8 cellular contexts compared by ENCODE assay signal in the genomic region with DNA sequence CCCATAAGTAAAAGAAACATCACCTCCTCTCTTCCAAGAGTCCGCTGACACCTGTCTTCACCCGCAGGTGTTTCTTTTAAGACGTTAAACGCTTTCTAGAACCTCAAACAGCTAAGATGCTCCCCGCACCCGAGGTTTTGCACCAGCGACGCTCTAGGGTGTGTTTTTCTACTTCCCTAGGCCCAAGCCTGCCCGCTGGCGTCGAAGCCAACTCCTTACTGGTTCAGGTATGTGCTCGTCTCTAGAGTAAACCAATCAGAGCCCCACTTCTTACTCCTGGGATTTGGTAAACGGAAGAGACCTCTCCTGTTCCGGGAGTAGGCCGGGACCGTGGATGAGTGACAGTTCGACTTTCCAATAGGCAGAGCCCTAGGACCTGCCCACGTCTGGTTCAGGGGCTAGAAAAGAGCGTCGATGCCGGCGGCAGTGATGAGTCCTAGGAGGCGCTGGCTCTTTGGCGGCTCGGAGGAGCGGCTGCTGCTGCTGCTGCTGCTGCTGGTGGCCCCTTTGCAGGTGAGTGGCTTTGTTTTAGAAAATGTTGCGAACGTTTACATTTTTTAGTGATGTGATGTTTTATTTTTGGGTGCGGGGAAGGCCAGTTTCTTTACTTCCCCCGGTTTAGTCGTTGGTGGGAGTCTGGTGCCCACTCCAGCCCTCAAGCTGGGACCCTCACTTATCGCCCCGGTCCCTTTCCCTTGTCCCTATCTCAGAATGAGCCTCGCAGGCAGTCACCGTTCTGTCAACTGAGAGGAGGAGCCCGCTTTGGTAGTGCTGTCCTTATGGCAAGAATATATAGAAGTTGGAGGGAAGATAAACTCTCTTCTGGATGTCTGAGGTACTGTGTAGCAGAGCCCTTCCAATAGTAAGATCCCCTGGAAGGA. TPM values are rescaled to one million over a fixed set of nuclear protein-coding genes. Genes with fewer than 3 reads are reported as not detected.
DNase-seq lines count a peak whose midpoint lies in the region; ATAC-seq and TF ChIP-seq lines count a peak whose summit lies in the region.

A gene (plus strand): TSS at position 429 of the 881 bp plus-strand sequence. CDS start 14,655 bp downstream, outside the sequence.

- H3K9ac ChIP-seq in liver (ENCODE audit: low read depth in 1 of 2, low read length in 2 of 2) = peak within 1 kb of the TSS; percentile 68 to 100

- H3K9me3 ChIP-seq in CD4-positive, CD25-positive, alpha-beta regulatory T cell (ENCODE audit: control insufficient read depth in 2 of 2, low read length in 2 of 2) = no peaks in the 10 kb centered on the region
- no peaks in the 10 kb centered on the region for H3K9me3 ChIP-seq in liver (ENCODE audit: control insufficient read depth in 4 of 4, low read length in 3 of 4)

- H3K27ac ChIP-seq in CD4-positive, CD25-positive, alpha-beta regulatory T cell (ENCODE audit: insufficient read depth, low read length, poor library complexity, severe bottlenecking) = peak within 1 kb of the TSS; percentile 90
- H3K27ac ChIP-seq in dorsolateral prefrontal cortex (peak within 1 kb of the TSS in 58 of 59 donors; percentile 22 to 95 (median 84)), liver (ENCODE audit: low read depth in 1 of 2, low read length in 2 of 2) (peak within 1 kb of the TSS; percentile 53 to 78)

- peak within 1 kb of the TSS in 1 of 3 donors; percentile 88 for H3K27ac Mint-ChIP-seq in CD4-positive, CD25-positive, alpha-beta regulatory T cell

- peak; percentile 13 to 40 for TF ChIP-seq RAD21 in liver (IDR thresholded peaks at IDR 0.05)

- DNase-seq in CD4-positive, CD25-positive, alpha-beta regulatory T cell = peak; percentile 96 to 100 (median 99)
- DNase-seq in NCI-H748 treated with DMSO at 0.1 percent for 48 hours (lab: John Stamatoyannopoulos, UW) (peak; percentile 98), dorsolateral prefrontal cortex (peak; percentile 92 to 98 (median 98))
- DNase-seq in activated CD4-positive, alpha-beta T cell treated with anti-CD3 and anti-CD28 coated beads, Interleukin-2, amount 50 U/mL, for 4 hours = peak; percentile 95 to 96
- peak; percentile 98 for DNase-seq in stimulated activated CD4-positive, alpha-beta T cell treated with anti-CD3 and anti-CD28 coated beads, Interleukin-4, amount 100 ng/mL, for 24 hours

- peaks cover 3 to 31% (median 20%) of the 10 kb centered on the region in 4 donors for H3K4me1 Mint-ChIP-seq in CD4-positive, CD25-positive, alpha-beta regulatory T cell

- intact Hi-C loops in dorsolateral prefrontal cortex (cut with DNase I) = loop anchor here in 1 of 2 donors (2.0 kb wide), 2 partner anchors 188 to 244 kb away; a partner anchor contains a TSS

- H3K27me3 Mint-ChIP-seq in CD4-positive, CD25-positive, alpha-beta regulatory T cell = no peaks in the 10 kb centered on the region

- H3K36me3 ChIP-seq in CD4-positive, CD25-positive, alpha-beta regulatory T cell (ENCODE audit: control insufficient read depth, insufficient read depth, low read length) = no peaks in the 10 kb centered on the region
- no peaks in the 10 kb centered on the region for H3K36me3 ChIP-seq in liver (ENCODE audit: control insufficient read depth in 4 of 4, insufficient read depth in 3 of 4, low read depth in 1 of 4, low read length in 3 of 4)

- H3K4me1 ChIP-seq in CD4-positive, CD25-positive, alpha-beta regulatory T cell (ENCODE audit: control insufficient read depth, insufficient read depth, low read length, poor library complexity, severe bottlenecking) = peaks cover 29% of the 10 kb centered on the region
- peaks cover 4 to 17% (median 8%) of the 10 kb centered on the region in 4 donors for H3K4me1 ChIP-seq in liver (ENCODE audit: control insufficient read depth in 4 of 4, insufficient read depth in 4 of 4, low read length in 3 of 4)

- H3K27me3 ChIP-seq in CD4-positive, CD25-positive, alpha-beta regulatory T cell (ENCODE audit: control insufficient read depth, insufficient read depth, low read length) = no peaks in the 10 kb centered on the region
- H3K27me3 ChIP-seq in dorsolateral prefrontal cortex = no peaks in the 10 kb centered on the region
- H3K27me3 ChIP-seq in liver (ENCODE audit: control insufficient read depth in 4 of 4, insufficient read depth in 4 of 4, low read length in 3 of 4) = no peaks in the 10 kb centered on the region

- H3K4me3 Mint-ChIP-seq in CD4-positive, CD25-positive, alpha-beta regulatory T cell = no peak within 1 kb of the TSS

- TF ChIP-seq CTCF in dorsolateral prefrontal cortex (IDR thresholded peaks at IDR 0.05 in 54 of 56, conservative IDR thresholded peaks at IDR 0.05 in 2 of 56; ENCODE audit: low read depth in 1 of 56, partially characterized antibody in 56 of 56) (peak in 47 of 56 donors; percentile 14 to 62 (median 40)), liver (IDR thresholded peaks at IDR 0.05; ENCODE audit: low read depth, low read length, missing input control) (no peak)

- under 1% methylated on average over 36 of the region's 36 CpGs for WGBS in liver

- peaks cover 0 to 2% (median 0%) of the 10 kb centered on the region in 7 donors for H3K9me3 Mint-ChIP-seq in CD4-positive, CD25-positive, alpha-beta regulatory T cell

- H3K4me3 ChIP-seq in CD4-positive, CD25-positive, alpha-beta regulatory T cell (ENCODE audit: low read depth, low read length) = peak within 1 kb of the TSS; percentile 98
- H3K4me3 ChIP-seq in dorsolateral prefrontal cortex (peak within 1 kb of the TSS; percentile 58 to 97 (median 82)), liver (ENCODE audit: low read depth in 1 of 3, low read length in 3 of 3) (peak within 1 kb of the TSS; percentile 69 to 98 (median 97))

- peaks cover 9% of the 10 kb centered on the region for H3K36me3 Mint-ChIP-seq in CD4-positive, CD25-positive, alpha-beta regulatory T cell

- peak; percentile 96 to 99 for ATAC-seq in CD4-positive, CD25-positive, alpha-beta regulatory T cell (ENCODE audit: low read depth in 2 of 2)
- peak; percentile 97 for ATAC-seq in GM19395 (IDR thresholded peaks at IDR 0.05; ENCODE audit: unreplicated experiment)
- ATAC-seq in HG03565 (IDR thresholded peaks at IDR 0.05; ENCODE audit: unreplicated experiment) = peak; percentile 96

TF ChIP-seq in liver, 16 proteins besides CTCF, POLR2A, EP300 and RAD21 (continues in another document):
- TF ChIP-seq SP1 (IDR thresholded peaks at IDR 0.05) = peak; percentile 98
- TF ChIP-seq HNF4G (IDR thresholded peaks at IDR 0.05) = no peak
- no peak for TF ChIP-seq FOXA2 (IDR thresholded peaks at IDR 0.05)
- TF ChIP-seq NR2F2 (IDR thresholded peaks at IDR 0.05) = no peak
- TF ChIP-seq, protein P1, sequence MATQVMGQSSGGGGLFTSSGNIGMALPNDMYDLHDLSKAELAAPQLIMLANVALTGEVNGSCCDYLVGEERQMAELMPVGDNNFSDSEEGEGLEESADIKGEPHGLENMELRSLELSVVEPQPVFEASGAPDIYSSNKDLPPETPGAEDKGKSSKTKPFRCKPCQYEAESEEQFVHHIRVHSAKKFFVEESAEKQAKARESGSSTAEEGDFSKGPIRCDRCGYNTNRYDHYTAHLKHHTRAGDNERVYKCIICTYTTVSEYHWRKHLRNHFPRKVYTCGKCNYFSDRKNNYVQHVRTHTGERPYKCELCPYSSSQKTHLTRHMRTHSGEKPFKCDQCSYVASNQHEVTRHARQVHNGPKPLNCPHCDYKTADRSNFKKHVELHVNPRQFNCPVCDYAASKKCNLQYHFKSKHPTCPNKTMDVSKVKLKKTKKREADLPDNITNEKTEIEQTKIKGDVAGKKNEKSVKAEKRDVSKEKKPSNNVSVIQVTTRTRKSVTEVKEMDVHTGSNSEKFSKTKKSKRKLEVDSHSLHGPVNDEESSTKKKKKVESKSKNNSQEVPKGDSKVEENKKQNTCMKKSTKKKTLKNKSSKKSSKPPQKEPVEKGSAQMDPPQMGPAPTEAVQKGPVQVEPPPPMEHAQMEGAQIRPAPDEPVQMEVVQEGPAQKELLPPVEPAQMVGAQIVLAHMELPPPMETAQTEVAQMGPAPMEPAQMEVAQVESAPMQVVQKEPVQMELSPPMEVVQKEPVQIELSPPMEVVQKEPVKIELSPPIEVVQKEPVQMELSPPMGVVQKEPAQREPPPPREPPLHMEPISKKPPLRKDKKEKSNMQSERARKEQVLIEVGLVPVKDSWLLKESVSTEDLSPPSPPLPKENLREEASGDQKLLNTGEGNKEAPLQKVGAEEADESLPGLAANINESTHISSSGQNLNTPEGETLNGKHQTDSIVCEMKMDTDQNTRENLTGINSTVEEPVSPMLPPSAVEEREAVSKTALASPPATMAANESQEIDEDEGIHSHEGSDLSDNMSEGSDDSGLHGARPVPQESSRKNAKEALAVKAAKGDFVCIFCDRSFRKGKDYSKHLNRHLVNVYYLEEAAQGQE (IDR thresholded peaks at IDR 0.05) = peak; percentile 82
- peak in 1 of 2 donors; percentile 37 for TF ChIP-seq RXRA (IDR thresholded peaks at IDR 0.05)
- TF ChIP-seq FOXA1 (IDR thresholded peaks at IDR 0.05) = peak; percentile 12
- TF ChIP-seq, protein P2, sequence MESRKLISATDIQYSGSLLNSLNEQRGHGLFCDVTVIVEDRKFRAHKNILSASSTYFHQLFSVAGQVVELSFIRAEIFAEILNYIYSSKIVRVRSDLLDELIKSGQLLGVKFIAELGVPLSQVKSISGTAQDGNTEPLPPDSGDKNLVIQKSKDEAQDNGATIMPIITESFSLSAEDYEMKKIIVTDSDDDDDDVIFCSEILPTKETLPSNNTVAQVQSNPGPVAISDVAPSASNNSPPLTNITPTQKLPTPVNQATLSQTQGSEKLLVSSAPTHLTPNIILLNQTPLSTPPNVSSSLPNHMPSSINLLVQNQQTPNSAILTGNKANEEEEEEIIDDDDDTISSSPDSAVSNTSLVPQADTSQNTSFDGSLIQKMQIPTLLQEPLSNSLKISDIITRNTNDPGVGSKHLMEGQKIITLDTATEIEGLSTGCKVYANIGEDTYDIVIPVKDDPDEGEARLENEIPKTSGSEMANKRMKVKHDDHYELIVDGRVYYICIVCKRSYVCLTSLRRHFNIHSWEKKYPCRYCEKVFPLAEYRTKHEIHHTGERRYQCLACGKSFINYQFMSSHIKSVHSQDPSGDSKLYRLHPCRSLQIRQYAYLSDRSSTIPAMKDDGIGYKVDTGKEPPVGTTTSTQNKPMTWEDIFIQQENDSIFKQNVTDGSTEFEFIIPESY (IDR thresholded peaks at IDR 0.05) = peak; percentile 78
- TF ChIP-seq, protein P3, sequence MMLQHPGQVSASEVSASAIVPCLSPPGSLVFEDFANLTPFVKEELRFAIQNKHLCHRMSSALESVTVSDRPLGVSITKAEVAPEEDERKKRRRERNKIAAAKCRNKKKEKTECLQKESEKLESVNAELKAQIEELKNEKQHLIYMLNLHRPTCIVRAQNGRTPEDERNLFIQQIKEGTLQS (IDR thresholded peaks at IDR 0.05) = peak; percentile 27
- peak; percentile 96 for TF ChIP-seq YY1 (IDR thresholded peaks at IDR 0.05)
- no peak for TF ChIP-seq HNF4A (conservative IDR thresholded peaks at IDR 0.05)
- TF ChIP-seq EGR1 (IDR thresholded peaks at IDR 0.05; ENCODE audit: low read depth in 2 of 2) = peak in 1 of 2 donors; percentile 54
- TF ChIP-seq GABPA (IDR thresholded peaks at IDR 0.05 in 1 of 2, conservative IDR thresholded peaks at IDR 0.05 in 1 of 2) = peak; percentile 96 to 98

RNA-seq across cellular contexts. Expression of the gene that starts here (rescaled TPM):
- 14.8 TPM for total RNA-seq in CD4-positive, CD25-positive, alpha-beta regulatory T cell
- polyA plus RNA-seq in CD4-positive, CD25-positive, alpha-beta regulatory T cell = 10 to 100 TPM; 21.4 to 30.2 (median 27.0) TPM
- 10 to 100 TPM; 10.1 to 26.8 (median 16.2) TPM for total RNA-seq in dorsolateral prefrontal cortex
- total RNA-seq in liver = 100 to 1,000 TPM in 1 of 2 donors, 1 to 10 TPM in 1; 8.9 to 250 TPM
- 1 to 10 TPM; 6.1 to 6.3 TPM for polyA plus RNA-seq in liver

Comparison
In these comparisons a context has a peak if more than half of its experiments do, and no peak if none do; other contexts are left out.
1. Peak in every context shown above with its lines: DNase-seq, ATAC-seq, H3K4me3 ChIP-seq and H3K27ac ChIP-seq.